ENCODE assay signal across 14 cellular contexts in genomic region chr16:28413585-28413984, GRCh38. TPM values are rescaled to one million over a fixed set of nuclear protein-coding genes. Genes with fewer than 3 reads are reported as not detected.
"Had no signal": no experiment of that assay in that cellular context is flagged by ENCODE, and none has a peak within 500 bp of the region (broad histone marks: within the 10 kb centered on the region; RNA-seq: fewer than 3 reads in every experiment).

No MANE protein-coding gene starts in this region.

RNA-seq across cellular contexts. Expression of gene EIF3CL, which starts 9.9 kb away (rescaled TPM):
- polyA plus RNA-seq: cardiac muscle cell had no signal

RNA-seq across cellular contexts. Expression of gene NPIPB6, which starts 50.3 kb away (rescaled TPM):
- total RNA-seq: activated naive CD8-positive, alpha-beta T cell treated with anti-CD3 and anti-CD28 coated beads for 36 hours had no signal

RNA-seq across cellular contexts. Expression of gene NPIPB7, which starts 58.6 kb away (rescaled TPM):
- total RNA-seq: activated B cell treated with CpG ODN at 0.5 μM for 24 hours; activated CD4-positive, alpha-beta memory T cell treated with anti-CD3 and anti-CD28 coated beads for 36 hours; activated CD4-positive, alpha-beta T cell treated with anti-CD3 and anti-CD28 coated beads, Interleukin-2, amount 10 ng/mL, durations not matched to agents 24 days and 14 days; activated CD8-positive, alpha-beta T cell treated with anti-CD3 and anti-CD28 coated beads for 36 hours; activated naive CD4-positive, alpha-beta T cell treated with anti-CD3 and anti-CD28 coated beads for 36 hours; activated naive CD8-positive, alpha-beta T cell treated with anti-CD3 and anti-CD28 coated beads for 36 hours; activated T-cell treated with anti-CD3 and anti-CD28 coated beads, Interleukin-2, amount 50 U/mL, for 4 hours; activated T-helper 1 cell treated with anti-CD3 and anti-CD28 coated beads, Interleukin-12 subunit alpha, Interleukin-12 subunit beta, Interleukin-2, Interleukin-4 antibody, amounts not matched to agents 30 ng/mL and 10 ng/mL and 1 ng/mL, durations not matched to agents 14 hours and 24 hours and 36 hours; activated T-helper 17 cell treated with anti-CD3 and anti-CD28 coated beads, Interleukin-2, amount 50 U/mL, for 72 hours; astrocyte; body of pancreas; breast epithelium; T-helper 17 cell had no signal
